23 cellular contexts compared by ENCODE assay signal in genomic region chr1:179329862-179330261, GRCh38. TPM values are rescaled to one million over a fixed set of nuclear protein-coding genes. Genes with fewer than 3 reads are reported as not detected.
DNase-seq lines count a peak whose midpoint lies in the region; ATAC-seq and TF ChIP-seq lines count a peak whose summit lies in the region.
"Had no signal": no experiment of that assay in that cellular context is flagged by ENCODE, and none has a peak within 500 bp of the region (broad histone marks: within the 10 kb centered on the region; RNA-seq: fewer than 3 reads in every experiment).

No MANE protein-coding gene starts in this region.

- ATAC-seq in activated CD8-positive, alpha-beta T cell treated with anti-CD3 and anti-CD28 coated beads, Interleukin-2, amount 10 ng/mL, durations not matched to agents 7 days and 5 days = no peak
- no peak for ATAC-seq in HG02885 (IDR thresholded peaks at IDR 0.05; ENCODE audit: poor library complexity, unreplicated experiment)

- H3K27me3 ChIP-seq in CD4-positive, alpha-beta memory T cell (ENCODE audit: insufficient read depth, low read length) = no peaks in the 10 kb centered on the region
- no peaks in the 10 kb centered on the region for H3K27me3 ChIP-seq in tibial artery
- H3K27me3 ChIP-seq: BE2C, SJCRH30 had no signal

- no peak for TF ChIP-seq CTCF in CD14-positive monocyte (IDR thresholded peaks at IDR 0.05)
- no peak for TF ChIP-seq CTCF in tibial artery (IDR thresholded peaks at IDR 0.05)

- H3K9me3 Mint-ChIP-seq in CD14-positive monocyte = peaks cover 0 to 5% (median 0%) of the 10 kb centered on the region in 7 donors
- no peaks in the 10 kb centered on the region for H3K9me3 Mint-ChIP-seq in CD4-positive, alpha-beta memory T cell
- peaks cover 5% of the 10 kb centered on the region for H3K9me3 Mint-ChIP-seq in activated CD8-positive, alpha-beta T cell treated with anti-CD3 and anti-CD28 coated beads, Interleukin-2, amount 10 ng/mL, durations not matched to agents 7 days and 5 days (ENCODE audit: insufficient read depth)
- H3K9me3 Mint-ChIP-seq in immature natural killer cell = peaks cover 0 to 2% (median 0%) of the 10 kb centered on the region in 6 donors

- H3K36me3 ChIP-seq in CD4-positive, alpha-beta memory T cell (ENCODE audit: insufficient read depth, low read length) = peaks cover 5% of the 10 kb centered on the region
- H3K36me3 ChIP-seq in tibial artery = no peaks in the 10 kb centered on the region

- H3K27ac ChIP-seq in CD4-positive, alpha-beta memory T cell (ENCODE audit: low read depth, low read length) = no peak overlapping the region
- H3K27ac ChIP-seq in tibial artery = no peak overlapping the region
- H3K27ac ChIP-seq: SJCRH30 had no signal

- H3K9me3 ChIP-seq in CD4-positive, alpha-beta memory T cell (ENCODE audit: control insufficient read depth in 1 of 2, low read length in 2 of 2) = no peaks in the 10 kb centered on the region
- H3K9me3 ChIP-seq in tibial artery = peaks cover 0 to 4% (median 0%) of the 10 kb centered on the region in 3 donors
- H3K9me3 ChIP-seq: BE2C, SJCRH30 had no signal

- intact Hi-C loops in CD14-positive monocyte (cut with micrococcal nuclease) = loop anchor here in 1 of 2 donors (5.0 kb wide), 2 partner anchors 33 to 37 kb away; partner anchors contain the start of gene AXDND1
- intact Hi-C loops in CD4-positive, alpha-beta memory T cell (cut with micrococcal nuclease) = no loop called here
- intact Hi-C loops in tibial artery (cut with DNase I; ENCODE audit: low total_unique reads) = no loop called here

- H3K36me3 Mint-ChIP-seq in CD14-positive monocyte (peaks cover 47 to 53% of the 10 kb centered on the region in 2 donors), immature natural killer cell (peaks cover 20 to 29% (median 25%) of the 10 kb centered on the region in 3 donors)
- H3K36me3 Mint-ChIP-seq in CD4-positive, alpha-beta memory T cell = peaks cover 42 to 49% of the 10 kb centered on the region in 2 donors
- H3K36me3 Mint-ChIP-seq in activated CD8-positive, alpha-beta T cell treated with anti-CD3 and anti-CD28 coated beads, Interleukin-2, amount 10 ng/mL, durations not matched to agents 7 days and 5 days (ENCODE audit: low read depth) = peaks cover 59% of the 10 kb centered on the region

- no peak overlapping the region for H3K4me3 ChIP-seq in CD4-positive, alpha-beta memory T cell (ENCODE audit: low read length in 2 of 2)
- H3K4me3 ChIP-seq in tibial artery = no peak overlapping the region
- H3K4me3 ChIP-seq: SJCRH30 had no signal

- H3K27me3 Mint-ChIP-seq in CD14-positive monocyte (ENCODE audit: low read depth in 3 of 3) (no peaks in the 10 kb centered on the region), immature natural killer cell (ENCODE audit: low read depth in 3 of 3) (peaks cover 0 to 2% (median 2%) of the 10 kb centered on the region in 3 donors)
- no peaks in the 10 kb centered on the region for H3K27me3 Mint-ChIP-seq in CD4-positive, alpha-beta memory T cell
- H3K27me3 Mint-ChIP-seq in activated CD8-positive, alpha-beta T cell treated with anti-CD3 and anti-CD28 coated beads, Interleukin-2, amount 10 ng/mL, durations not matched to agents 7 days and 5 days (ENCODE audit: low read depth) = no peaks in the 10 kb centered on the region
- H3K27me3 Mint-ChIP-seq: CD4-positive, CD25-positive, alpha-beta regulatory T cell had no signal

- H3K4me1 Mint-ChIP-seq in CD14-positive monocyte = peaks cover 68% of the 10 kb centered on the region
- H3K4me1 Mint-ChIP-seq in CD4-positive, alpha-beta memory T cell = peaks cover 7 to 25% (median 19%) of the 10 kb centered on the region in 4 donors
- no peaks in the 10 kb centered on the region for H3K4me1 Mint-ChIP-seq in activated CD8-positive, alpha-beta T cell treated with anti-CD3 and anti-CD28 coated beads, Interleukin-2, amount 10 ng/mL, durations not matched to agents 7 days and 5 days (ENCODE audit: low read depth)
- H3K4me1 Mint-ChIP-seq in immature natural killer cell = peaks cover 13 to 39% of the 10 kb centered on the region in 2 donors

- DNase-seq in CD14-positive monocyte (ENCODE audit: low spot score) = no peak
- no peak for DNase-seq in CD4-positive, alpha-beta memory T cell
- no peak for DNase-seq in activated CD8-positive, alpha-beta T cell treated with anti-CD3 and anti-CD28 coated beads, Interleukin-2, amount 10 ng/mL, durations not matched to agents 7 days and 5 days
- DNase-seq in immature natural killer cell = no peak
- DNase-seq in KG1 (lab: John Stamatoyannopoulos, UW) = no peak
- DNase-seq in tibial artery = no peak
- DNase-seq: BE2C; Caco-2; CD4-positive, CD25-positive, alpha-beta regulatory T cell; DMS 273 treated with DMSO at 0.1 percent for 48 hours; DND-41; GOT3; HCEC 1CT; MM.1S; NCI-H1048; NCI-H1417 treated with DMSO at 0.1 percent for 48 hours; NCI-H187; NCI-H446; NCI-H526; SJCRH30 had no signal

- CTCF ChIA-PET in CD4-positive, alpha-beta memory T cell (lab: Charles Lee; ENCODE audit: partially characterized antibody) = no interaction called here
- CTCF ChIA-PET in activated CD8-positive, alpha-beta T cell treated with anti-CD3 and anti-CD28 coated beads, Interleukin-2, amount 10 ng/mL, durations not matched to agents 7 days and 5 days (lab: Charles Lee) = no interaction called here

- POLR2A ChIA-PET in CD4-positive, alpha-beta memory T cell (lab: Charles Lee; ENCODE audit: partially characterized antibody) = no interaction called here
- POLR2A ChIA-PET in activated CD8-positive, alpha-beta T cell treated with anti-CD3 and anti-CD28 coated beads, Interleukin-2, amount 10 ng/mL, durations not matched to agents 7 days and 5 days (lab: Charles Lee) = no interaction called here

- no peaks in the 10 kb centered on the region for H3K4me1 ChIP-seq in CD4-positive, alpha-beta memory T cell (ENCODE audit: insufficient read depth, low read length)
- H3K4me1 ChIP-seq in tibial artery = no peaks in the 10 kb centered on the region
- H3K4me1 ChIP-seq: BE2C, SJCRH30 had no signal

- peak overlapping the region; percentile 47 to 95 (median 92) for H3K27ac Mint-ChIP-seq in CD14-positive monocyte
- H3K27ac Mint-ChIP-seq in CD4-positive, alpha-beta memory T cell = peak overlapping the region in 5 of 7 donors; percentile 1 to 54 (median 17)
- peak overlapping the region; percentile 35 for H3K27ac Mint-ChIP-seq in activated CD8-positive, alpha-beta T cell treated with anti-CD3 and anti-CD28 coated beads, Interleukin-2, amount 10 ng/mL, durations not matched to agents 7 days and 5 days
- H3K27ac Mint-ChIP-seq in immature natural killer cell = peak overlapping the region in 5 of 6 donors; percentile 1 to 54 (median 51)

- H3K4me3 Mint-ChIP-seq in CD14-positive monocyte (no peak overlapping the region), immature natural killer cell (no peak overlapping the region)
- no peak overlapping the region for H3K4me3 Mint-ChIP-seq in CD4-positive, alpha-beta memory T cell
- no peak overlapping the region for H3K4me3 Mint-ChIP-seq in activated CD8-positive, alpha-beta T cell treated with anti-CD3 and anti-CD28 coated beads, Interleukin-2, amount 10 ng/mL, durations not matched to agents 7 days and 5 days

RNA-seq across cellular contexts. Expression of gene AXDND1, which starts 35.9 kb away (rescaled TPM):
- polyA plus RNA-seq in CD14-positive monocyte = not detected
- total RNA-seq in CD4-positive, alpha-beta memory T cell = 1 to 10 TPM in 1 of 2 experiments, under 1 TPM in 1; 0.44 to 1.3 TPM
- not detected for polyA plus RNA-seq in CD4-positive, alpha-beta memory T cell
- total RNA-seq in activated CD8-positive, alpha-beta T cell treated with anti-CD3 and anti-CD28 coated beads, Interleukin-2, amount 10 ng/mL, durations not matched to agents 7 days and 5 days = 1 to 10 TPM; 1.4 TPM
- not detected for polyA plus RNA-seq in immature natural killer cell
- total RNA-seq: A673; Caco-2; CD4-positive, CD25-positive, alpha-beta regulatory T cell; G401 had no signal
- polyA plus RNA-seq: CD4-positive, CD25-positive, alpha-beta regulatory T cell had no signal

RNA-seq across cellular contexts. Expression of gene SOAT1, which starts 36.3 kb away (rescaled TPM):
- polyA plus RNA-seq in CD14-positive monocyte (100 to 1,000 TPM; 105 to 158 TPM), immature natural killer cell (100 to 1,000 TPM in 1 of 3 donors, 10 to 100 TPM in 2; 59.6 to 144 (median 95.3) TPM)
- 10 to 100 TPM; 51.2 to 51.6 TPM for total RNA-seq in CD4-positive, alpha-beta memory T cell
- polyA plus RNA-seq in CD4-positive, alpha-beta memory T cell = 100 to 1,000 TPM in 1 of 2 donors, 10 to 100 TPM in 1; 81.0 to 103 TPM
- total RNA-seq in activated CD8-positive, alpha-beta T cell treated with anti-CD3 and anti-CD28 coated beads, Interleukin-2, amount 10 ng/mL, durations not matched to agents 7 days and 5 days = 10 to 100 TPM; 76.1 to 78.3 TPM

Comparison
In these comparisons a context has a peak if more than half of its experiments do, and no peak if none do; other contexts are left out.
1. H3K27ac Mint-ChIP-seq: peak in every context shown above with its lines; median percentile 92 in CD14-positive monocyte; 51 in immature natural killer cell; 35 in activated CD8-positive, alpha-beta T cell treated with anti-CD3 and anti-CD28 coated beads, Interleukin-2, amount 10 ng/mL, durations not matched to agents 7 days and 5 days; 17 in CD4-positive, alpha-beta memory T cell.